8 cellular contexts compared by ENCODE assay signal in the genomic region with DNA sequence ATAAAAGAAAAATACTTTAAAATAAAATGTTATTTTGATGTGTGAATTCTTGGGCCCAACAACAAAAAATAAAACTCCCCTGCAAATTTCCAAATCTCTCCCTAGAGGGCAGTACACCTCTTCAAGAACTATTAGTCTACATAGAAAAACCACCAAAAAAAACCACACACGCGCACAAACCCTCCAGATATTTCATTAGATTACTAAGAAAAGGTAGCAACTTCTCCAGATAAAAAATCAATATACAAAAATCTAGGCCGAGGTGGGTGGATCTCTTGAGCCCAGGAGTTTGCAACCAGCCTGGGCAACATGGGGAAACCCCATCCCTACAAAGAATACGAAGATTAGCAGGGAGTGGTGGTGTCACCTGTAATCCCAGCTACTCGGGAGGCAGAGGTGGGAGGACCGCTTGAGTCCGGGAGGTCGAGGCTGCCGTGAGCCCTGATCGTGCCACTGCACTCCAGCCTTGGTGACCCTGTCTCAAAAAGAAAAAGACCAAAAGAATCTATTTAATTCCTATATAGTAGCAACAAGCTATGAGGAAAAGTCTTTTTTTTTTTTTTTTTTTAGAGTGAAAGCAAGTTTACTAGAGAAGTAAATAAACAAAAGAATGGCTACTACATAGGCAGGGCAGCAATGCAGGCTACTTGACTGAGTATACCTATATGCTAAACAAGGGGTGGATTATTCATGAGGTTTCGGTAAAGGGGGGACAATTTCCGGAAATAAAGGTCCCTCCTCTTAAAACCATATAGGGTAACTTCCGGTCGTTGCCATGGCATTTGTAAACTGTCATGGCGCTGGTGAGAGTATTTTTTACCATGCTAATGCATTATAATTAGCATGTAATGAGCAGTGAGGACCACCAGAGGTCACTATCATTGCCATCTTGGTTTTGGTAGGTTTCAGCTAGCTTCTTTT. TPM values are rescaled to one million over a fixed set of nuclear protein-coding genes. Genes with fewer than 3 reads are reported as not detected.
A peak's percentile ranks its signal among the peaks of the same experiment; 100 is the strongest.
DNase-seq lines count a peak whose midpoint lies in the region; ATAC-seq and TF ChIP-seq lines count a peak whose summit lies in the region.

No MANE protein-coding gene starts in this region.

- no peaks in the 10 kb centered on the region for H3F3A ChIP-seq in Loucy (ENCODE audit: low read depth)

- H3K27me3 ChIP-seq in Loucy (ENCODE audit: insufficient read depth, low read length, poor library complexity, severe bottlenecking): no peaks in the 10 kb centered on the region
- H3K27me3 ChIP-seq in RWPE2 (ENCODE audit: insufficient read depth, poor library complexity, severe bottlenecking): no peaks in the 10 kb centered on the region
- H3K27me3 ChIP-seq in tibial artery: peaks cover 0 to 32% of the 10 kb centered on the region in 2 donors

- H3K9me3 ChIP-seq in Loucy (ENCODE audit: insufficient read depth, low read depth, low read length): no peaks in the 10 kb centered on the region
- no peaks in the 10 kb centered on the region for H3K9me3 ChIP-seq in RWPE2 (ENCODE audit: severe bottlenecking)
- no peaks in the 10 kb centered on the region for H3K9me3 ChIP-seq in tibial artery

- H4K20me1 ChIP-seq in Loucy (ENCODE audit: insufficient read depth, low read length, poor library complexity, severe bottlenecking): no peaks in the 10 kb centered on the region

- H3K4me3 ChIP-seq in Loucy (ENCODE audit: low read length, poor library complexity, severe bottlenecking) (peak overlapping the region; percentile 72), RWPE2 (ENCODE audit: severe bottlenecking) (peak overlapping the region; percentile 24), tibial artery (peak overlapping the region; percentile 40 to 48)

- peaks cover 4% of the 10 kb centered on the region for H3K4me1 ChIP-seq in Loucy (ENCODE audit: insufficient read depth, low read length, poor library complexity, severe bottlenecking)
- peaks cover 7% of the 10 kb centered on the region for H3K4me1 ChIP-seq in RWPE2 (ENCODE audit: insufficient read depth, poor library complexity, severe bottlenecking)
- peaks cover 0 to 8% (median 7%) of the 10 kb centered on the region in 4 donors for H3K4me1 ChIP-seq in tibial artery

- H3K79me2 ChIP-seq in Loucy (ENCODE audit: insufficient read depth, low read length): no peaks in the 10 kb centered on the region

- H3K36me3 ChIP-seq in Loucy (ENCODE audit: insufficient read depth, low read length) (no peaks in the 10 kb centered on the region), RWPE2 (ENCODE audit: low read depth) (no peaks in the 10 kb centered on the region), tibial artery (no peaks in the 10 kb centered on the region)

- no peak overlapping the region for H3K27ac ChIP-seq in RWPE2 (ENCODE audit: poor library complexity, severe bottlenecking)
- H3K27ac ChIP-seq in tibial artery: peak overlapping the region in 1 of 2 donors; percentile 1

- no peaks in the 10 kb centered on the region for H3K9me2 ChIP-seq in Loucy (replicated peaks; ENCODE audit: low read depth, low read length)

- TF ChIP-seq CTCF in Loucy (conservative IDR thresholded peaks at IDR 0.05; ENCODE audit: low read length) (peak; percentile 78), RWPE2 (IDR thresholded peaks at IDR 0.05; ENCODE audit: poor library complexity, severe bottlenecking) (peak; percentile 63), tibial artery (IDR thresholded peaks at IDR 0.05) (peak; percentile 69 to 80)

- peak; percentile 92 for DNase-seq in ELF-1 (ENCODE audit: low read depth, low spot score)
- DNase-seq in H4 (ENCODE audit: low spot score): peak; percentile 91
- no peak for DNase-seq in RWPE2 (ENCODE audit: low spot score)
- peak; percentile 73 for DNase-seq in activated naive CD4-positive, alpha-beta T cell treated with Interleukin-2 at 50 U/mL for 16 hours
- DNase-seq in germinal center (ENCODE audit: low spot score): peak; percentile 78
- peak; percentile 68 for DNase-seq in non-pigmented ciliary epithelial cell (ENCODE audit: low read depth)
- DNase-seq in tibial artery: peak; percentile 82

- peak; percentile 88 for ATAC-seq in RWPE2 (ENCODE audit: low read depth)

- intact Hi-C loops in tibial artery (cut with DNase I; ENCODE audit: low total_unique reads): loop anchor here (2.0 kb wide), 1 partner anchor 44 kb away; no protein-coding TSS in a partner anchor

- peak overlapping the region; percentile 38 for H2AFZ ChIP-seq in Loucy (ENCODE audit: low read length)

- peak overlapping the region; percentile 85 for H3K4me2 ChIP-seq in Loucy (ENCODE audit: low read depth, low read length, poor library complexity, severe bottlenecking)

- H3K9ac ChIP-seq in Loucy (ENCODE audit: low read depth, low read length, poor library complexity, severe bottlenecking): no peak overlapping the region

RNA-seq across cellular contexts. Expression of gene B3GNT6, which starts 13.1 kb away (rescaled TPM):
- total RNA-seq in H4 (2014; rRNA removed; shearing (Covaris generic)): not detected in 2 replicates

RNA-seq across cellular contexts. Expression of gene CAPN5, which starts 19.5 kb away (rescaled TPM):
- 4.5 and 8.8 TPM in 2 replicates for total RNA-seq in H4 (2014; rRNA removed; shearing (Covaris generic))

RNA-seq across cellular contexts. Expression of gene OMP, which starts 55.4 kb away (rescaled TPM):
- not detected in 2 replicates for total RNA-seq in H4 (2014; rRNA removed; shearing (Covaris generic))
